In the genomic region with DNA sequence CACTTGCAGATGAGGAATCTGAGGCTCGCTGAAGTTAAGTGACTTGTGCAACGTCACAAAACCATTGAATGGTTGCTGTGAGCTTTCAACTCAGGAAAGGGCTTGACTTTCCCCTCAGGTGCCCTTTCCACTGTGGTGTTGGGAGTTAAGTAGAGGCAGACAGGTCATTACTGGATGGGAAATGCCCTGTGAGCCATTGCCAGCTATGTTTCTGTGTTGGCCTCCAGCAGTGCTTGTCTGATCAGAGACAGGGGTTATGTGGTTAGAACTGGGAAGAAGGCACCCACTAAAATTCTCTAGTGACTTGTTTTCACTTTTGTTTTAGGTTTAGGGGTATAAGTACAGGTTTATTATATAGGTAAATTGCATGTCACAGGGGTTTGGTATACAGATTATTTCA, we compare ENCODE assay signal across 11 cellular contexts.
DNase-seq lines count a peak whose midpoint lies in the region; ATAC-seq, FAIRE-seq and TF ChIP-seq lines count a peak whose summit lies in the region.
"Had no signal": no experiment of that assay in that cellular context is flagged by ENCODE, and none has a peak within 500 bp of the region (broad histone marks: within the 10 kb centered on the region; RNA-seq: fewer than 3 reads in every experiment).

No MANE protein-coding gene starts in this region.

- DNase-seq in NCI-H1092 treated with DMSO at 0.1 percent for 48 hours (lab: John Stamatoyannopoulos, UW) (peak; percentile 84), NCI-H1092 (lab: John Stamatoyannopoulos, UW) (no peak), small intestine (peak; percentile 19), erythroblast (lab: John Stamatoyannopoulos, UW) (no peak), NCI-H526 (lab: John Stamatoyannopoulos, UW) (no peak), cardiac septum (ENCODE audit: low spot score) (no peak)
- peak; percentile 32 for DNase-seq in Jurkat, Clone E6-1 (ENCODE audit: low read depth, low spot score)
- DNase-seq: substantia nigra had no signal

- H3K27ac ChIP-seq in small intestine (ENCODE audit: low read depth in 1 of 2, low read length in 1 of 2) = peak overlapping the region; percentile 45 to 72
- H3K27ac ChIP-seq: 22Rv1, body of pancreas had no signal

- H3K36me3 ChIP-seq in small intestine (ENCODE audit: control insufficient read depth in 2 of 2, insufficient read depth in 2 of 2, low read length in 2 of 2) = no peaks in the 10 kb centered on the region

- no peak for TF ChIP-seq POLR2A in erythroblast (IDR thresholded peaks at IDR 0.05; ENCODE audit: low read length)

- intact Hi-C loops in cardiac septum (cut with DNase I) = no loop called here

- peak; percentile 61 for ATAC-seq in HG02678 (IDR thresholded peaks at IDR 0.05; ENCODE audit: unreplicated experiment)

- no peaks in the 10 kb centered on the region for H3K27me3 ChIP-seq in small intestine (ENCODE audit: control insufficient read depth in 2 of 2, insufficient read depth in 2 of 2, low read length in 2 of 2)
- H3K27me3 ChIP-seq: body of pancreas had no signal

- no peaks in the 10 kb centered on the region for H3K4me1 ChIP-seq in small intestine (ENCODE audit: control insufficient read depth in 2 of 2, insufficient read depth in 1 of 2, low read depth in 1 of 2, low read length in 1 of 2)
- H3K4me1 ChIP-seq: body of pancreas had no signal

- WGBS in small intestine, 3 donors = 64 to 76% (median 66%) methylated on average over 2 of the region's 2 CpGs

- H3K4me3 ChIP-seq in Jurkat, Clone E6-1 (ENCODE audit: low read length) = no peak overlapping the region
- no peak overlapping the region for H3K4me3 ChIP-seq in small intestine (ENCODE audit: low read depth in 1 of 2, low read length in 2 of 2)
- H3K4me3 ChIP-seq: body of pancreas had no signal

- FAIRE-seq in small intestine (lab: Jason Lieb, UNC) = no peak

- H3K9me3 ChIP-seq in small intestine (ENCODE audit: control insufficient read depth, low read depth) = no peaks in the 10 kb centered on the region
- H3K9me3 ChIP-seq: body of pancreas had no signal

Comparison
In these comparisons a context has a peak if more than half of its experiments do, and no peak if none do; other contexts are left out.
1. DNase-seq: peak in NCI-H1092 treated with DMSO at 0.1 percent for 48 hours (single experiment), Jurkat, Clone E6-1 (single experiment) and small intestine (single experiment); none in NCI-H1092 (single experiment), erythroblast (0 of 2), NCI-H526 (0 of 2) and cardiac septum (single experiment).